Comparison of ENCODE assay signal across 9 cellular contexts in the genomic region with DNA sequence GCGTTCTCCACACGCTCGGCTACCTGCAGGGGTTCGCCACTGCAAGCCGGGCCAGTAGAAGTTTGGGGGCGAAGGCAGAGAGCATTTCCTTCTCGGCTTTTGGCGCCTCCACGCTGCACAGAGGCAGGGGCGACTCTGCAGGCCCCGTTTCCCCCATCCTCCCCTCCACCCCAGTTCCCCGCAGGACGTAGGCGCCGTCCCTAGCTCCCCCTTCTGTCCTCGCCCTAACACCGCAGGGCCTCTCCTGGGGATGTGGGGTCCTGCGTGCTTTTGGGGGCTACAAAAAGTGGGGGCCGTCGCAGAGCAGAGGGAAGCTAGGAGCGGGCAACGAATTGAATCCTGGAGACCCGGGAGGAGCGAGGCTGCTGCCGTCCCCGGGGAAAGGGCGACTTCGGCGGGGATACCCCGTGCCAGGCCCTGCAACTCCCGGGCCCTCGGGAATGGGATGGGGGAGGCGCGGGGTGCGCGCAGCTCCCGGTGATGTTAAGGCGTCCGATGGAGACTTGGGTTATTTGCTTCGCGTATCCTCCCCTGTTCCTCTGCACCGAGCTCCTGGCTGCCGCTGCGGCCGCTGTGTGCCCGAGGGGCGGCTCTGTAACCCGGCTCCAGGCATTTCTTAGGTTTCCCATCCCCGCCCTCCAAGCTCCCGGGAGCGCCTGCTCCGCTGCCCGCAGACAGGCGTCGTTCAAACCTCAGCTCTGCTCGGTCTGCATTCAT.
DNase-seq lines count a peak whose midpoint lies in the region; TF ChIP-seq lines count a peak whose summit lies in the region.
"Had no signal": no experiment of that assay in that cellular context is flagged by ENCODE, and none has a peak within 500 bp of the region (broad histone marks: within the 10 kb centered on the region; RNA-seq: fewer than 3 reads in every experiment).

No MANE protein-coding gene starts in this region.

- peak overlapping the region; percentile 13 for H3K4me3 Mint-ChIP-seq in activated T-helper 2 cell treated with anti-CD3 and anti-CD28 coated beads, Interferon-gamma antibody, Interleukin-2, Interleukin-4, amounts not matched to agents 10 μg/mL and 5 μg/mL and 100 μg/mL, durations not matched to agents 14 hours and 24 hours and 36 hours (ENCODE audit: low read depth)
- H3K4me3 Mint-ChIP-seq: central memory CD8-positive, alpha-beta T cell had no signal

- H3K27me3 ChIP-seq in BJ (ENCODE audit: control insufficient read depth, insufficient read depth, low read length), result peaks cover 37% of the 10 kb centered on the region
- H3K27me3 ChIP-seq in stomach smooth muscle (ENCODE audit: control insufficient read depth in 1 of 2, insufficient read depth in 2 of 2, low read length in 2 of 2), result peaks cover 16 to 41% of the 10 kb centered on the region in 2 donors

- no peak overlapping the region for H3K9ac ChIP-seq in stomach smooth muscle (ENCODE audit: low read length in 2 of 2)

- H3K27me3 Mint-ChIP-seq in activated T-helper 2 cell treated with anti-CD3 and anti-CD28 coated beads, Interferon-gamma antibody, Interleukin-2, Interleukin-4, amounts not matched to agents 10 μg/mL and 5 μg/mL and 100 μg/mL, durations not matched to agents 14 hours and 24 hours and 36 hours (ENCODE audit: low read depth), result peaks cover 67% of the 10 kb centered on the region

- TF ChIP-seq CTCF in BJ (IDR thresholded peaks at IDR 0.05; ENCODE audit: insufficient read depth, low read depth, low read length), result peak; percentile 30
- 0 out of 2 replicates have a peak, but pooled peaks have one; percentile 50 for TF ChIP-seq CTCF in HEK293 (tag by site-specific recombination; IDR thresholded peaks at IDR 0.05)

- no peaks in the 10 kb centered on the region for H3K9me3 Mint-ChIP-seq in activated T-helper 2 cell treated with anti-CD3 and anti-CD28 coated beads, Interferon-gamma antibody, Interleukin-2, Interleukin-4, amounts not matched to agents 10 μg/mL and 5 μg/mL and 100 μg/mL, durations not matched to agents 14 hours and 24 hours and 36 hours
- H3K9me3 Mint-ChIP-seq: central memory CD8-positive, alpha-beta T cell had no signal

- H3K36me3 ChIP-seq in BJ (ENCODE audit: control insufficient read depth, insufficient read depth, low read length), result no peaks in the 10 kb centered on the region
- H3K36me3 ChIP-seq in HEK293 (ENCODE audit: control insufficient read depth in 2 of 2, insufficient read depth in 1 of 2, low read length in 2 of 2), result no peaks in the 10 kb centered on the region
- H3K36me3 ChIP-seq in stomach smooth muscle (ENCODE audit: control insufficient read depth in 2 of 2, insufficient read depth in 2 of 2, low read length in 2 of 2), result no peaks in the 10 kb centered on the region

- no peak overlapping the region for H3K27ac Mint-ChIP-seq in activated T-helper 2 cell treated with anti-CD3 and anti-CD28 coated beads, Interferon-gamma antibody, Interleukin-2, Interleukin-4, amounts not matched to agents 10 μg/mL and 5 μg/mL and 100 μg/mL, durations not matched to agents 14 hours and 24 hours and 36 hours

- peak overlapping the region; percentile 58 for H3K27ac ChIP-seq in HEK293 (ENCODE audit: extremely low read depth, low read depth, low read length)
- H3K27ac ChIP-seq in stomach smooth muscle (ENCODE audit: low read length), result no peak overlapping the region

- POLR2A ChIA-PET in BJ (lab: Charles Lee), result no interaction called here
- POLR2A ChIA-PET in HEK293 (lab: Yijun Ruan, JAX), result interaction anchor here (0.6 to 1.0 kb wide), 2 partner anchors 11 to 318 kb away, joined by 3 to 4 read pairs; no protein-coding TSS in a partner anchor

- intact Hi-C loops in activated T-helper 2 cell treated with anti-CD3 and anti-CD28 coated beads, Interferon-gamma antibody, Interleukin-2, Interleukin-4, amounts not matched to agents 10 μg/mL and 5 μg/mL and 100 μg/mL, durations not matched to agents 14 hours and 24 hours and 36 hours (cut with micrococcal nuclease), result no loop called here

- H3K9me3 ChIP-seq in HEK293 (ENCODE audit: control insufficient read depth, insufficient read depth, low read depth, low read length) (no peaks in the 10 kb centered on the region), stomach smooth muscle (ENCODE audit: control insufficient read depth in 2 of 2, low read length in 2 of 2) (no peaks in the 10 kb centered on the region)

- no peaks in the 10 kb centered on the region for H3K4me1 ChIP-seq in HEK293 (ENCODE audit: control insufficient read depth, insufficient read depth, low read length)
- H3K4me1 ChIP-seq in stomach smooth muscle (ENCODE audit: control insufficient read depth, insufficient read depth, low read length), result peaks cover 3% of the 10 kb centered on the region

- no peaks in the 10 kb centered on the region for H3K36me3 Mint-ChIP-seq in activated T-helper 2 cell treated with anti-CD3 and anti-CD28 coated beads, Interferon-gamma antibody, Interleukin-2, Interleukin-4, amounts not matched to agents 10 μg/mL and 5 μg/mL and 100 μg/mL, durations not matched to agents 14 hours and 24 hours and 36 hours (ENCODE audit: low read depth)

- peak overlapping the region; percentile 11; the same call in 1 of the 2 replicates for H3K4me3 ChIP-seq in BJ (ENCODE audit: low read depth, low read length)
- peak overlapping the region; percentile 35 for H3K4me3 ChIP-seq in HEK293 (ENCODE audit: low read depth, low read length)
- peak overlapping the region; percentile 24 to 29 for H3K4me3 ChIP-seq in stomach smooth muscle (ENCODE audit: low read length in 2 of 2)

- CTCF ChIA-PET in BJ (lab: Yijun Ruan, JAX), result no interaction called here
- CTCF ChIA-PET in HEK293 (lab: Yijun Ruan, JAX), result interaction anchor here (0.6 to 1.0 kb wide), 4 partner anchors 307 to 539 kb away, joined by 3 to 5 read pairs (median 4); no protein-coding TSS in a partner anchor

- DNase-seq in BJ (ENCODE audit: low read depth), result no peak
- no peak for DNase-seq in activated T-helper 2 cell treated with anti-CD3 and anti-CD28 coated beads, Interferon-gamma antibody, Interleukin-2, Interleukin-4, amounts not matched to agents 10 μg/mL and 5 μg/mL and 100 μg/mL, durations not matched to agents 14 hours and 24 hours and 36 hours (ENCODE audit: low spot score)
- DNase-seq in iPS-NIHi7 (ENCODE audit: extremely low spot score), result peak; percentile 72
- no peak for DNase-seq in AML-193 (lab: John Stamatoyannopoulos, UW)
- DNase-seq in cortex of kidney (lab: John Stamatoyannopoulos, UW), result no peak
- no peak for DNase-seq in NCI-H1105 treated with DMSO at 0.1 percent for 48 hours (lab: John Stamatoyannopoulos, UW)

- H3K4me1 Mint-ChIP-seq in activated T-helper 2 cell treated with anti-CD3 and anti-CD28 coated beads, Interferon-gamma antibody, Interleukin-2, Interleukin-4, amounts not matched to agents 10 μg/mL and 5 μg/mL and 100 μg/mL, durations not matched to agents 14 hours and 24 hours and 36 hours (ENCODE audit: low read depth), result peaks cover 7% of the 10 kb centered on the region
- H3K4me1 Mint-ChIP-seq: central memory CD8-positive, alpha-beta T cell had no signal

TF ChIP-seq in HEK293, 187 proteins besides CTCF, POLR2A, EP300 and RAD21 (continues in another document):
- TF ChIP-seq, protein P1, sequence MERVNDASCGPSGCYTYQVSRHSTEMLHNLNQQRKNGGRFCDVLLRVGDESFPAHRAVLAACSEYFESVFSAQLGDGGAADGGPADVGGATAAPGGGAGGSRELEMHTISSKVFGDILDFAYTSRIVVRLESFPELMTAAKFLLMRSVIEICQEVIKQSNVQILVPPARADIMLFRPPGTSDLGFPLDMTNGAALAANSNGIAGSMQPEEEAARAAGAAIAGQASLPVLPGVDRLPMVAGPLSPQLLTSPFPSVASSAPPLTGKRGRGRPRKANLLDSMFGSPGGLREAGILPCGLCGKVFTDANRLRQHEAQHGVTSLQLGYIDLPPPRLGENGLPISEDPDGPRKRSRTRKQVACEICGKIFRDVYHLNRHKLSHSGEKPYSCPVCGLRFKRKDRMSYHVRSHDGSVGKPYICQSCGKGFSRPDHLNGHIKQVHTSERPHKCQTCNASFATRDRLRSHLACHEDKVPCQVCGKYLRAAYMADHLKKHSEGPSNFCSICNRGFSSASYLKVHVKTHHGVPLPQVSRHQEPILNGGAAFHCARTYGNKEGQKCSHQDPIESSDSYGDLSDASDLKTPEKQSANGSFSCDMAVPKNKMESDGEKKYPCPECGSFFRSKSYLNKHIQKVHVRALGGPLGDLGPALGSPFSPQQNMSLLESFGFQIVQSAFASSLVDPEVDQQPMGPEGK (tag by site-specific recombination; IDR thresholded peaks at IDR 0.05), result peak; percentile 78
- TF ChIP-seq ZNF561 (tag by site-specific recombination; IDR thresholded peaks at IDR 0.05; ENCODE audit: borderline replicate concordance) (peak; percentile 78), ZNF600 (tag by site-specific recombination; IDR thresholded peaks at IDR 0.05) (peak; percentile 61), KLF8 (tag by site-specific recombination; IDR thresholded peaks at IDR 0.05) (0 out of 2 replicates have a peak, but pooled peaks have one; percentile 22), ZBTB6 (tag by site-specific recombination; IDR thresholded peaks at IDR 0.05) (peak; percentile 97), ZNF501 (tag by site-specific recombination; IDR thresholded peaks at IDR 0.05) (peak; percentile 71; the same call in 1 of the 2 replicates), ZNF394 (tag by site-specific recombination; IDR thresholded peaks at IDR 0.05; ENCODE audit: borderline replicate concordance) (0 out of 2 replicates have a peak, but pooled peaks have one; percentile 12), ZXDB (tag by site-specific recombination; IDR thresholded peaks at IDR 0.05) (peak; percentile 91), ZBTB17 (tag by site-specific recombination; IDR thresholded peaks at IDR 0.05) (peak; percentile 91; the same call in 1 of the 2 replicates), ZFP37 (tag by site-specific recombination; IDR thresholded peaks at IDR 0.05) (peak; percentile 63; the same call in 1 of the 2 replicates), ZBTB20 (tag by site-specific recombination; IDR thresholded peaks at IDR 0.05) (peak; percentile 94), KLF16 (tag by site-specific recombination; IDR thresholded peaks at IDR 0.05) (no peak)
